Comparison of ENCODE assay signal across 2 cellular contexts in genomic region chr2:129443235-129443884, GRCh38.
TF ChIP-seq lines count a peak whose summit lies in the region.

No MANE protein-coding gene starts in this region.

TF ChIP-seq in HCT116, 20 proteins besides CTCF, POLR2A, EP300 and RAD21:
- TF ChIP-seq EGR1 (IDR thresholded peaks at IDR 0.05; ENCODE audit: low read depth) (no peak), CBX3 (IDR thresholded peaks at IDR 0.05; ENCODE audit: low read depth) (peak; percentile 90), SRF (IDR thresholded peaks at IDR 0.05; ENCODE audit: low read depth) (peak; percentile 66; the same call in 1 of the 2 replicates), ZFX (IDR thresholded peaks at IDR 0.05) (no peak), EZH2phosphoT487 (IDR thresholded peaks at IDR 0.05; ENCODE audit: borderline replicate concordance) (no peak), SP1 (IDR thresholded peaks at IDR 0.05; ENCODE audit: low read depth) (peak; percentile 54; the same call in 1 of the 2 replicates), ZBTB33 (IDR thresholded peaks at IDR 0.05; ENCODE audit: extremely low read depth, insufficient replicate concordance, low read length) (no peak), YY1 (IDR thresholded peaks at IDR 0.05; ENCODE audit: extremely low read depth, insufficient replicate concordance, low read depth, low read length) (peak; percentile 95), SIN3A (IDR thresholded peaks at IDR 0.05; ENCODE audit: low read depth) (peak; percentile 27; the same call in 1 of the 2 replicates), ATF3 (IDR thresholded peaks at IDR 0.05) (no peak), ELF1 (IDR thresholded peaks at IDR 0.05; ENCODE audit: borderline replicate concordance, low read depth) (peak; percentile 88), POLR2AphosphoS5 (IDR thresholded peaks at IDR 0.05; ENCODE audit: low read depth, low read length) (peak; percentile 76), TCF7L2 (IDR thresholded peaks at IDR 0.05; ENCODE audit: borderline replicate concordance, extremely low read depth, insufficient read depth, insufficient read length) (no peak)
- TF ChIP-seq, protein P1, sequence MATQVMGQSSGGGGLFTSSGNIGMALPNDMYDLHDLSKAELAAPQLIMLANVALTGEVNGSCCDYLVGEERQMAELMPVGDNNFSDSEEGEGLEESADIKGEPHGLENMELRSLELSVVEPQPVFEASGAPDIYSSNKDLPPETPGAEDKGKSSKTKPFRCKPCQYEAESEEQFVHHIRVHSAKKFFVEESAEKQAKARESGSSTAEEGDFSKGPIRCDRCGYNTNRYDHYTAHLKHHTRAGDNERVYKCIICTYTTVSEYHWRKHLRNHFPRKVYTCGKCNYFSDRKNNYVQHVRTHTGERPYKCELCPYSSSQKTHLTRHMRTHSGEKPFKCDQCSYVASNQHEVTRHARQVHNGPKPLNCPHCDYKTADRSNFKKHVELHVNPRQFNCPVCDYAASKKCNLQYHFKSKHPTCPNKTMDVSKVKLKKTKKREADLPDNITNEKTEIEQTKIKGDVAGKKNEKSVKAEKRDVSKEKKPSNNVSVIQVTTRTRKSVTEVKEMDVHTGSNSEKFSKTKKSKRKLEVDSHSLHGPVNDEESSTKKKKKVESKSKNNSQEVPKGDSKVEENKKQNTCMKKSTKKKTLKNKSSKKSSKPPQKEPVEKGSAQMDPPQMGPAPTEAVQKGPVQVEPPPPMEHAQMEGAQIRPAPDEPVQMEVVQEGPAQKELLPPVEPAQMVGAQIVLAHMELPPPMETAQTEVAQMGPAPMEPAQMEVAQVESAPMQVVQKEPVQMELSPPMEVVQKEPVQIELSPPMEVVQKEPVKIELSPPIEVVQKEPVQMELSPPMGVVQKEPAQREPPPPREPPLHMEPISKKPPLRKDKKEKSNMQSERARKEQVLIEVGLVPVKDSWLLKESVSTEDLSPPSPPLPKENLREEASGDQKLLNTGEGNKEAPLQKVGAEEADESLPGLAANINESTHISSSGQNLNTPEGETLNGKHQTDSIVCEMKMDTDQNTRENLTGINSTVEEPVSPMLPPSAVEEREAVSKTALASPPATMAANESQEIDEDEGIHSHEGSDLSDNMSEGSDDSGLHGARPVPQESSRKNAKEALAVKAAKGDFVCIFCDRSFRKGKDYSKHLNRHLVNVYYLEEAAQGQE (IDR thresholded peaks at IDR 0.05; ENCODE audit: low read depth): no peak
- TF ChIP-seq, protein P2, sequence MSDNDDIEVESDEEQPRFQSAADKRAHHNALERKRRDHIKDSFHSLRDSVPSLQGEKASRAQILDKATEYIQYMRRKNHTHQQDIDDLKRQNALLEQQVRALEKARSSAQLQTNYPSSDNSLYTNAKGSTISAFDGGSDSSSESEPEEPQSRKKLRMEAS (IDR thresholded peaks at IDR 0.05): 0 out of 2 replicates have a peak, but pooled peaks have one; percentile 26

TF ChIP-seq in H1, 55 proteins besides CTCF, POLR2A, EP300 and RAD21:
- TF ChIP-seq SRF (IDR thresholded peaks at IDR 0.05; ENCODE audit: low read depth, low read length): no peak
- no peak for TF ChIP-seq TCF12 (IDR thresholded peaks at IDR 0.05; ENCODE audit: low read depth, low read length)
- TF ChIP-seq EZH2 (IDR thresholded peaks at IDR 0.05; ENCODE audit: low read depth, low read length, severe bottlenecking): no peak
- no peak for TF ChIP-seq ATF3 (IDR thresholded peaks at IDR 0.05; ENCODE audit: insufficient read depth, low read depth, low read length)
- TF ChIP-seq CBX5 (IDR thresholded peaks at IDR 0.05; ENCODE audit: low read depth, low read length): no peak
- TF ChIP-seq JUND (IDR thresholded peaks at IDR 0.05; ENCODE audit: low read length): no peak
- no peak for TF ChIP-seq TBP (IDR thresholded peaks at IDR 0.05; ENCODE audit: low read depth, low read length)
- no peak for TF ChIP-seq KDM5A (IDR thresholded peaks at IDR 0.05; ENCODE audit: low read length)
- no peak for TF ChIP-seq CBX8 (IDR thresholded peaks at IDR 0.05; ENCODE audit: borderline replicate concordance, low read depth, low read length)
- TF ChIP-seq TEAD4 (IDR thresholded peaks at IDR 0.05; ENCODE audit: low read depth, low read length): no peak
- no peak for TF ChIP-seq CHD2 (IDR thresholded peaks at IDR 0.05; ENCODE audit: low read length)
- TF ChIP-seq, protein P3, sequence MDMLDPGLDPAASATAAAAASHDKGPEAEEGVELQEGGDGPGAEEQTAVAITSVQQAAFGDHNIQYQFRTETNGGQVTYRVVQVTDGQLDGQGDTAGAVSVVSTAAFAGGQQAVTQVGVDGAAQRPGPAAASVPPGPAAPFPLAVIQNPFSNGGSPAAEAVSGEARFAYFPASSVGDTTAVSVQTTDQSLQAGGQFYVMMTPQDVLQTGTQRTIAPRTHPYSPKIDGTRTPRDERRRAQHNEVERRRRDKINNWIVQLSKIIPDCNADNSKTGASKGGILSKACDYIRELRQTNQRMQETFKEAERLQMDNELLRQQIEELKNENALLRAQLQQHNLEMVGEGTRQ (IDR thresholded peaks at IDR 0.05; ENCODE audit: low read length): no peak
- no peak for TF ChIP-seq MAFK (IDR thresholded peaks at IDR 0.05; ENCODE audit: low read depth, low read length)
- no peak for TF ChIP-seq TAF1 (IDR thresholded peaks at IDR 0.05; ENCODE audit: low read depth, low read length)
- TF ChIP-seq ZNF274 (IDR thresholded peaks at IDR 0.05; ENCODE audit: borderline replicate concordance, extremely low read depth, low read length): no peak
